In genomic region chr11:74460065-74460464, GRCh38 we compare ENCODE assay signal across 24 cellular contexts. TPM values are rescaled to one million over a fixed set of nuclear protein-coding genes. Genes with fewer than 3 reads are reported as not detected.
DNase-seq lines count a peak whose midpoint lies in the region; ATAC-seq and TF ChIP-seq lines count a peak whose summit lies in the region.
"Had no signal": no experiment of that assay in that cellular context is flagged by ENCODE, and none has a peak within 500 bp of the region (broad histone marks: within the 10 kb centered on the region; RNA-seq: fewer than 3 reads in every experiment).

No MANE protein-coding gene starts in this region.

- H3K36me3 ChIP-seq in adipocyte (ENCODE audit: control insufficient read depth, insufficient read depth, low read length, severe bottlenecking) (no peaks in the 10 kb centered on the region), mesodermal cell (ENCODE audit: control insufficient read depth, insufficient read depth, low read length) (peaks cover 5% of the 10 kb centered on the region), transverse colon (peaks cover 0 to 3% (median 0%) of the 10 kb centered on the region in 4 donors)
- H3K36me3 ChIP-seq: MG63, SJSA1 had no signal

- TF ChIP-seq POLR2A in NB4 (IDR thresholded peaks at IDR 0.05; ENCODE audit: extremely low read depth, insufficient read length) = no peak
- no peak for TF ChIP-seq POLR2A in transverse colon (IDR thresholded peaks at IDR 0.05)

- H3K4me3 ChIP-seq in NB4 (ENCODE audit: low read depth, low read length) (peak overlapping the region; percentile 89), adipocyte (ENCODE audit: low read length) (peak overlapping the region; percentile 63), mesodermal cell (ENCODE audit: extremely low read depth, insufficient read depth, low read length, poor library complexity, severe bottlenecking) (no peak overlapping the region), transverse colon (no peak overlapping the region)
- H3K4me3 ChIP-seq: MG63, SJSA1 had no signal

- peak overlapping the region; percentile 40 for H3K9ac ChIP-seq in adipocyte (ENCODE audit: low read length)

- DNase-seq in NB4 (ENCODE audit: low read depth) (peak; percentile 42), adipocyte (ENCODE audit: low read depth) (no peak), transverse colon (no peak), SHP77 (lab: John Stamatoyannopoulos, UW) (no peak)
- DNase-seq in NK-92 treated with Interleukin-12 subunit alpha and Interleukin-12 subunit beta, amount 100 ng/mL, for 24 hours (lab: John Stamatoyannopoulos, UW) = no peak
- DNase-seq: activated CD4-positive, alpha-beta T cell treated with anti-CD3 and anti-CD28 coated beads, Interleukin-2, amount 10 ng/mL, durations not matched to agents 24 days and 14 days; activated naive CD4-positive, alpha-beta T cell treated with anti-CD3 and anti-CD28 coated beads, Interleukin-2, amount 50 U/mL, for 16 hours; CD4-positive, alpha-beta T cell; cortex of kidney; glutamatergic neuron; kidney glomerular epithelial cell; MG63; naive B cell; NCI-H1417 treated with DMSO at 0.1 percent for 48 hours; NCI-H2081 treated with DMSO at 0.1 percent for 48 hours; NCI-H446 treated with DMSO at 0.1 percent for 48 hours; retina; stimulated activated CD4-positive, alpha-beta T cell treated with anti-CD3 and anti-CD28 coated beads, Interleukin-12 subunit alpha, Interleukin-12 subunit beta, amount 100 ng/mL, for 4 hours; stimulated activated CD4-positive, alpha-beta T cell treated with anti-CD3 and anti-CD28 coated beads, Interleukin-4, amount 100 ng/mL, for 24 hours; stimulated activated naive CD4-positive, alpha-beta T cell had no signal

- in situ Hi-C loops in transverse colon (cut with MboI; ENCODE audit: low pct_ligation_motif_present in 1 of 4, low pct_unique_long_range_greater_than_20kb in 1 of 4, low sequenced_read_pairs in 3 of 4) = loop anchor here in 3 of 4 donors (25.0 kb wide), 1 partner anchor 277 kb away; the partner anchor contains the start of genes CHRDL2 (in 3 of the 3) and RNF169 (in 3 of the 3)

- TF ChIP-seq CTCF in NB4 (IDR thresholded peaks at IDR 0.05; ENCODE audit: low read depth, low read length) (no peak), transverse colon (IDR thresholded peaks at IDR 0.05) (no peak)

- WGBS in mesodermal cell (ENCODE audit: insufficient coverage in 2 of 2), 2 experiments = 100% methylated on average over 2 of the region's 4 CpGs
- 54 to 64% methylated on average over 4 of the region's 4 CpGs for WGBS in transverse colon (ENCODE audit: low coverage in 1 of 2), 2 donors

- H3K27me3 ChIP-seq in adipocyte (replicated peaks; ENCODE audit: control insufficient read depth, insufficient read depth, low read length) (peaks cover 22% of the 10 kb centered on the region), transverse colon (no peaks in the 10 kb centered on the region)
- H3K27me3 ChIP-seq: MG63, SJSA1 had no signal

- intact Hi-C loops in transverse colon (cut with DNase I; ENCODE audit: low total_unique reads) = no loop called here

- TF ChIP-seq EP300 in transverse colon (IDR thresholded peaks at IDR 0.05; ENCODE audit: low read depth) = no peak

- no peak for ATAC-seq in GM19023 (IDR thresholded peaks at IDR 0.05; ENCODE audit: unreplicated experiment)

- peaks cover 24% of the 10 kb centered on the region for H3K4me1 ChIP-seq in adipocyte (ENCODE audit: control insufficient read depth, insufficient read depth, low read length)
- H3K4me1 ChIP-seq in mesodermal cell (ENCODE audit: control insufficient read depth, insufficient read depth, low read length, poor library complexity, severe bottlenecking) = peaks cover 11% of the 10 kb centered on the region
- peaks cover 0 to 21% (median 13%) of the 10 kb centered on the region in 4 donors for H3K4me1 ChIP-seq in transverse colon
- H3K4me1 ChIP-seq: SJSA1 had no signal

- no peaks in the 10 kb centered on the region for H3K9me3 ChIP-seq in adipocyte (ENCODE audit: control insufficient read depth, low read length)
- H3K9me3 ChIP-seq in mesodermal cell (ENCODE audit: control insufficient read depth, low read length) = no peaks in the 10 kb centered on the region
- no peaks in the 10 kb centered on the region for H3K9me3 ChIP-seq in transverse colon
- H3K9me3 ChIP-seq: MG63, SJSA1 had no signal

- H3K27ac ChIP-seq in mesodermal cell (ENCODE audit: low read depth, low read length, severe bottlenecking) (peak overlapping the region; percentile 58), transverse colon (peak overlapping the region in 3 of 4 donors; percentile 54 to 69 (median 69))
- H3K27ac ChIP-seq: SJSA1, VCaP had no signal

RNA-seq across cellular contexts. Expression of gene KCNE3, which starts 7.3 kb away (rescaled TPM):
- 6.2 TPM for polyA plus RNA-seq in mesodermal cell (2013, experiment 1 of 2)
- 5.9 TPM for polyA plus RNA-seq in mesodermal cell (2013, experiment 2 of 2)
- total RNA-seq in transverse colon = 10 to 100 TPM in 1 of 4 donors, 1 to 10 TPM in 2, under 1 TPM in 1; 0.80 to 14.9 (median 6.8) TPM
- total RNA-seq: activated CD4-positive, alpha-beta T cell treated with anti-CD3 and anti-CD28 coated beads, Interleukin-2, amount 10 ng/mL, durations not matched to agents 24 days and 14 days; SJSA1 had no signal

RNA-seq across cellular contexts. Expression of gene LIPT2, which starts 33.5 kb away (rescaled TPM):
- polyA plus RNA-seq in mesodermal cell (2013, experiment 1 of 2) = 5.2 TPM
- 5.2 TPM for polyA plus RNA-seq in mesodermal cell (2013, experiment 2 of 2)
- total RNA-seq in transverse colon = 10 to 100 TPM in 1 of 4 donors, 1 to 10 TPM in 3; 4.1 to 11.6 (median 5.8) TPM

Comparison
In these comparisons a context has a peak if more than half of its experiments do, and no peak if none do; other contexts are left out.
1. H3K4me3 ChIP-seq: peak in NB4 (single experiment) and adipocyte (single experiment); none in mesodermal cell (single experiment) and transverse colon (0 of 4).